In genomic region chr7:75916259-75916658, GRCh38 we compare ENCODE assay signal across 8 cellular contexts. TPM values are rescaled to one million over a fixed set of nuclear protein-coding genes. Genes with fewer than 3 reads are reported as not detected.
A peak's percentile ranks its signal among the peaks of the same experiment; 100 is the strongest.
DNase-seq lines count a peak whose midpoint lies in the region; ATAC-seq and TF ChIP-seq lines count a peak whose summit lies in the region.

No MANE protein-coding gene starts in this region.

- 76% methylated on average over 5 of the region's 5 CpGs for WGBS in mesenchymal stem cell
- 61% methylated on average over 5 of the region's 5 CpGs for WGBS in urinary bladder

- H3K18ac ChIP-seq in mesenchymal stem cell (ENCODE audit: low read depth in 1 of 2, low read length in 2 of 2), result no peak overlapping the region

- no peak overlapping the region for H2BK15ac ChIP-seq in mesenchymal stem cell (ENCODE audit: low read depth, poor library complexity, severe bottlenecking)

- H2AK5ac ChIP-seq in mesenchymal stem cell (ENCODE audit: low read length, severe bottlenecking), result no peak overlapping the region

- H3K4ac ChIP-seq in mesenchymal stem cell (ENCODE audit: low read depth in 1 of 2, low read length in 2 of 2), result no peak overlapping the region

- no peak overlapping the region for H3K23ac ChIP-seq in mesenchymal stem cell (ENCODE audit: low read length in 2 of 2)

- H2BK120ac ChIP-seq in mesenchymal stem cell (ENCODE audit: low read depth, low read length), result no peak overlapping the region

- peak overlapping the region; percentile 100 for H3K4me2 ChIP-seq in mesenchymal stem cell (ENCODE audit: low read length, poor library complexity, severe bottlenecking)

- no peak overlapping the region for H4K8ac ChIP-seq in mesenchymal stem cell (ENCODE audit: low read length)

- no peak for TF ChIP-seq CTCF in cardiac muscle cell (IDR thresholded peaks at IDR 0.05; ENCODE audit: low read depth, low read length)
- TF ChIP-seq CTCF in astrocyte of the cerebellum (IDR thresholded peaks at IDR 0.05; ENCODE audit: low read depth, low read length, missing control alignments), result no peak

- in situ Hi-C loops in astrocyte of the cerebellum (cut with HindIII; ENCODE audit: low sequenced_read_pairs), result no loop called here

- no peak for DNase-seq in cardiac muscle cell (ENCODE audit: low read depth in 1 of 2, low spot score in 1 of 2)
- no peak for DNase-seq in Right ventricle myocardium inferior (ENCODE audit: missing footprints)
- no peak for DNase-seq in astrocyte of the cerebellum (ENCODE audit: low read depth)
- DNase-seq in mesenchymal stem cell, result no peak
- no peak for DNase-seq in central memory CD4-positive, alpha-beta T cell
- DNase-seq in NCI-H748 (lab: John Stamatoyannopoulos, UW; ENCODE audit: unreplicated experiment), result no peak

- H3K4me1 ChIP-seq in cardiac muscle cell (ENCODE audit: low read depth), result peaks cover 3% of the 10 kb centered on the region
- H3K4me1 ChIP-seq in mesenchymal stem cell (ENCODE audit: control insufficient read depth, insufficient read depth, low read depth, low read length), result peaks cover 10% of the 10 kb centered on the region
- H3K4me1 ChIP-seq in urinary bladder (ENCODE audit: insufficient read depth), result peaks cover 4% of the 10 kb centered on the region

- peak overlapping the region; percentile 93 for H3K9ac ChIP-seq in mesenchymal stem cell (ENCODE audit: low read length)

- peaks cover 34% of the 10 kb centered on the region for H3K79me1 ChIP-seq in mesenchymal stem cell (replicated peaks; ENCODE audit: low read length, poor library complexity, severe bottlenecking)

- H2BK5ac ChIP-seq in mesenchymal stem cell (ENCODE audit: low read depth, low read length, poor library complexity, severe bottlenecking), result no peak overlapping the region

- peak overlapping the region; percentile 72 for H3K4me3 ChIP-seq in cardiac muscle cell
- peak overlapping the region; percentile 91 for H3K4me3 ChIP-seq in astrocyte of the cerebellum (ENCODE audit: low read depth, low read length)
- H3K4me3 ChIP-seq in mesenchymal stem cell (ENCODE audit: insufficient read depth in 1 of 2, low read depth in 1 of 2, low read length in 2 of 2), result peak overlapping the region in 1 of 2 experiments; percentile 99
- peak overlapping the region; percentile 83 for H3K4me3 ChIP-seq in urinary bladder (ENCODE audit: low read depth, low read length)

- no peaks in the 10 kb centered on the region for H3K27me3 ChIP-seq in cardiac muscle cell
- H3K27me3 ChIP-seq in mesenchymal stem cell (ENCODE audit: control insufficient read depth in 1 of 2, insufficient read depth in 1 of 2, low read length in 2 of 2), result no peaks in the 10 kb centered on the region

- no peak for ATAC-seq in Right ventricle myocardium inferior
- no peak for ATAC-seq in HG03378 (IDR thresholded peaks at IDR 0.05; ENCODE audit: unreplicated experiment)

- H3K27ac ChIP-seq in cardiac muscle cell (no peak overlapping the region), mesenchymal stem cell (ENCODE audit: low read length, poor library complexity, severe bottlenecking) (no peak overlapping the region), urinary bladder (ENCODE audit: low read depth) (no peak overlapping the region)

- no peak overlapping the region for H4K91ac ChIP-seq in mesenchymal stem cell (ENCODE audit: low read length)

- no peak overlapping the region for H2AFZ ChIP-seq in mesenchymal stem cell (ENCODE audit: low read depth, low read length)

- H3K9me3 ChIP-seq in cardiac muscle cell (ENCODE audit: low read depth) (no peaks in the 10 kb centered on the region), mesenchymal stem cell (ENCODE audit: control insufficient read depth, low read length) (no peaks in the 10 kb centered on the region)

- intact Hi-C loops in Right ventricle myocardium inferior (cut with DNase I), result loop anchor here (5.0 kb wide), 1 partner anchor 51 kb away; no protein-coding TSS in a partner anchor

- no peak overlapping the region for H2BK12ac ChIP-seq in mesenchymal stem cell (ENCODE audit: low read length in 2 of 2)

- H3K36me3 ChIP-seq in cardiac muscle cell (no peaks in the 10 kb centered on the region), mesenchymal stem cell (ENCODE audit: control insufficient read depth in 1 of 2, insufficient read depth in 2 of 2, low read depth in 1 of 2, low read length in 2 of 2) (peaks cover 4 to 11% of the 10 kb centered on the region in 2 experiments), urinary bladder (ENCODE audit: insufficient read depth) (no peaks in the 10 kb centered on the region)

- no peak overlapping the region for H3K14ac ChIP-seq in mesenchymal stem cell (ENCODE audit: low read length in 2 of 2)

RNA-seq across cellular contexts. Expression of gene POR, which starts 1.3 kb away (rescaled TPM):
- 95.6 and 97.9 TPM in 2 replicates for total RNA-seq in cardiac muscle cell
- 87.9 and 101 TPM in 2 replicates for polyA plus RNA-seq in cardiac muscle cell
- total RNA-seq in Right ventricle myocardium inferior, result 66.3 TPM
- polyA plus RNA-seq in mesenchymal stem cell (2013, experiment 1 of 2), result 76.9 TPM
- 80.1 TPM for polyA plus RNA-seq in mesenchymal stem cell (2013, experiment 2 of 2)
- 33.2 TPM for total RNA-seq in urinary bladder
- 103 TPM for polyA plus RNA-seq in urinary bladder

RNA-seq across cellular contexts. Expression of gene RHBDD2, which starts 37.4 kb away (rescaled TPM):
- 83.6 and 115 TPM in 2 replicates for total RNA-seq in cardiac muscle cell
- 190 and 223 TPM in 2 replicates for polyA plus RNA-seq in cardiac muscle cell
- 16.7 TPM for total RNA-seq in Right ventricle myocardium inferior
- polyA plus RNA-seq in mesenchymal stem cell (2013, experiment 1 of 2), result 78.6 TPM
- polyA plus RNA-seq in mesenchymal stem cell (2013, experiment 2 of 2), result 78.6 TPM
- 10.1 TPM for total RNA-seq in urinary bladder
- polyA plus RNA-seq in urinary bladder, result 54.1 TPM
